ENCODE assay signal across 1 cellular context in genomic region chr1:147599362-147600118, GRCh38.
TF ChIP-seq lines count a peak whose summit lies in the region.

No MANE protein-coding gene starts in this region.

TF ChIP-seq in HepG2, 621 proteins besides CTCF, POLR2A, EP300 and RAD21 (continued from another document and continues in another):
- TF ChIP-seq AKNA (CRISPR knock-in tag; IDR thresholded peaks at IDR 0.05; ENCODE audit: borderline replicate concordance) (no peak), MTF2 (CRISPR knock-in tag; IDR thresholded peaks at IDR 0.05; ENCODE audit: borderline replicate concordance) (0 out of 2 replicates have a peak, but pooled peaks have one; percentile 79), PHF8 (CRISPR knock-in tag; IDR thresholded peaks at IDR 0.05) (peak; percentile 61), ZNF775 (CRISPR knock-in tag; IDR thresholded peaks at IDR 0.05; ENCODE audit: borderline replicate concordance) (no peak), ETS1 (CRISPR knock-in tag; IDR thresholded peaks at IDR 0.05) (no peak), ZNF282 (IDR thresholded peaks at IDR 0.05; ENCODE audit: partially characterized antibody) (no peak), NR2F1 (CRISPR knock-in tag; IDR thresholded peaks at IDR 0.05) (no peak), ZSCAN20 (CRISPR knock-in tag; IDR thresholded peaks at IDR 0.05; ENCODE audit: borderline replicate concordance) (no peak), ZNF407 (CRISPR knock-in tag; IDR thresholded peaks at IDR 0.05; ENCODE audit: not compliant biosample characterization) (no peak), ZC3H4 (CRISPR knock-in tag; IDR thresholded peaks at IDR 0.05; ENCODE audit: borderline replicate concordance) (no peak), DDIT3 (CRISPR knock-in tag; IDR thresholded peaks at IDR 0.05) (no peak), ELF1 (CRISPR knock-in tag; IDR thresholded peaks at IDR 0.05) (no peak), TBL1XR1 (IDR thresholded peaks at IDR 0.05; ENCODE audit: borderline replicate concordance, low read length, partially characterized antibody) (no peak), ISX (CRISPR knock-in tag; conservative IDR thresholded peaks at IDR 0.05) (no peak), NFAT5 (CRISPR knock-in tag; IDR thresholded peaks at IDR 0.05) (no peak), ZNF12 (CRISPR knock-in tag; IDR thresholded peaks at IDR 0.05) (no peak), HBP1 (CRISPR knock-in tag; IDR thresholded peaks at IDR 0.05; ENCODE audit: low read depth) (no peak), ZSCAN12 (CRISPR knock-in tag; IDR thresholded peaks at IDR 0.05) (no peak), LRRFIP1 (CRISPR knock-in tag; conservative IDR thresholded peaks at IDR 0.05) (no peak), THRA (CRISPR knock-in tag; IDR thresholded peaks at IDR 0.05; ENCODE audit: borderline replicate concordance) (0 out of 2 replicates have a peak, but pooled peaks have one; percentile 29), TCF12 (IDR thresholded peaks at IDR 0.05) (no peak), TCF12 (CRISPR knock-in tag; IDR thresholded peaks at IDR 0.05) (no peak), ZNF841 (CRISPR knock-in tag; IDR thresholded peaks at IDR 0.05; ENCODE audit: borderline replicate concordance) (no peak), KLF11 (CRISPR knock-in tag; IDR thresholded peaks at IDR 0.05) (no peak)
